Comparison of ENCODE assay signal across 9 cellular contexts in the genomic region with DNA sequence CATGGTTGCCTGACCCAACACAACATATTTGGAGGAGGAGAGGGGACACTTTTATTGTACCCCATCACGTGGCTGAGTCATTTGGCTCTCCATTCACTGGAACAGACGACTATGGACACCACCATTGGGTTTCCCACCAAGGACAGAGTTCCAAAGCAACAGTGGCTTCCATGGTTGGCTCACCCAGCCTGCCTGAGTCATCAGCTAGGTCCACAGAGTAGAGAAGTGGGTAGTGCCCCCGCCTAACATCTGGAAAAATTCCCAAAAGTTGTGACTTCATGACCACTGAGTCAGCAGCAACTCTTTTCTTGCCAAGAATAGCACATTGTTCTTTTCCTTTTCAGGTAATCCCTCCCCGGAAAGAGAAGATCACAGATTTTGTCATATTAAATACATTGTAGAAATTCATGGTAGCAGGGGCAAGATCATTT. TPM values are rescaled to one million over a fixed set of nuclear protein-coding genes. Genes with fewer than 3 reads are reported as not detected.
DNase-seq lines count a peak whose midpoint lies in the region; ATAC-seq, FAIRE-seq and TF ChIP-seq lines count a peak whose summit lies in the region.
"Had no signal": no experiment of that assay in that cellular context is flagged by ENCODE, and none has a peak within 500 bp of the region (broad histone marks: within the 10 kb centered on the region; RNA-seq: fewer than 3 reads in every experiment).

No MANE protein-coding gene starts in this region.

- TF ChIP-seq EP300 in Ishikawa (IDR thresholded peaks at IDR 0.05; ENCODE audit: borderline replicate concordance) = peak; percentile 75; the same call in 1 of the 2 replicates

- peak overlapping the region; percentile 46 for H3K4me3 ChIP-seq in naive thymus-derived CD4-positive, alpha-beta T cell (ENCODE audit: low read length)

- peaks cover 0 to 9% (median 0%) of the 10 kb centered on the region in 3 experiments for H3K36me3 ChIP-seq in naive thymus-derived CD4-positive, alpha-beta T cell (ENCODE audit: control insufficient read depth in 2 of 3, insufficient read depth in 3 of 3, low read length in 3 of 3)

- H3K4me1 Mint-ChIP-seq in naive thymus-derived CD4-positive, alpha-beta T cell = peaks cover 44 to 73% (median 69%) of the 10 kb centered on the region in 7 donors

- H3K4me1 ChIP-seq in naive thymus-derived CD4-positive, alpha-beta T cell (ENCODE audit: control insufficient read depth in 2 of 2, insufficient read depth in 2 of 2, low read length in 2 of 2) = peaks cover 56 to 66% of the 10 kb centered on the region in 2 donors

- no peak for TF ChIP-seq RAD21 in Ishikawa (IDR thresholded peaks at IDR 0.05; ENCODE audit: low read depth)

- FAIRE-seq in GM12892 (lab: Jason Lieb, UNC) = no peak

- peak overlapping the region; percentile 89 to 99 (median 97) for H3K27ac Mint-ChIP-seq in naive thymus-derived CD4-positive, alpha-beta T cell

- no peak for TF ChIP-seq POLR2A in GM12892 (IDR thresholded peaks at IDR 0.05; ENCODE audit: low read depth, low read length)

- no peaks in the 10 kb centered on the region for H3K27me3 Mint-ChIP-seq in naive thymus-derived CD4-positive, alpha-beta T cell

- peak overlapping the region; percentile 89 to 98 (median 93) for H3K4me3 Mint-ChIP-seq in naive thymus-derived CD4-positive, alpha-beta T cell

- POLR2A ChIA-PET in naive thymus-derived CD4-positive, alpha-beta T cell (lab: Charles Lee) = interaction anchor here (0.6 to 10.9 kb wide), 8 partner anchors 8 to 304 kb away, joined by 3 to 224 read pairs (median 4); a partner anchor contains a TSS

- in situ Hi-C loops in ACHN (cut with HindIII; ENCODE audit: low pct_ligation_motif_present, low pct_unique_long_range_greater_than_20kb, low sequenced_read_pairs) = no loop called here

- no peaks in the 10 kb centered on the region for H3K9me3 ChIP-seq in naive thymus-derived CD4-positive, alpha-beta T cell (ENCODE audit: control insufficient read depth in 2 of 3, low read length in 3 of 3)

- H3K9me3 Mint-ChIP-seq in naive thymus-derived CD4-positive, alpha-beta T cell = peaks cover 0 to 2% (median 0%) of the 10 kb centered on the region in 11 donors

- no peak for ATAC-seq in naive thymus-derived CD4-positive, alpha-beta T cell
- ATAC-seq in GM19467 (IDR thresholded peaks at IDR 0.05; ENCODE audit: unreplicated experiment) (no peak), HG03354 (IDR thresholded peaks at IDR 0.05; ENCODE audit: poor library complexity, severe bottlenecking, unreplicated experiment) (no peak)

- no peaks in the 10 kb centered on the region for H3K27me3 ChIP-seq in naive thymus-derived CD4-positive, alpha-beta T cell (ENCODE audit: control insufficient read depth in 2 of 2, insufficient read depth in 2 of 2, low read length in 2 of 2)

- CTCF ChIA-PET in naive thymus-derived CD4-positive, alpha-beta T cell (lab: Charles Lee) = interaction anchor here (1.0 to 2.1 kb wide), 4 partner anchors 8 to 276 kb away, joined by 3 to 10 read pairs (median 4); no protein-coding TSS in a partner anchor

- peak; percentile 66 for DNase-seq in ACHN
- DNase-seq in astrocyte of the hippocampus (ENCODE audit: low read depth, low spot score) = peak; percentile 89
- peak in 2 of 9 donors; percentile 33 to 38 for DNase-seq in naive thymus-derived CD4-positive, alpha-beta T cell
- no peak for DNase-seq in D341Med (ENCODE audit: low spot score)
- no peak for DNase-seq in GM12892 (ENCODE audit: insufficient read length)
- DNase-seq: SHP77 had no signal

- H3K27ac ChIP-seq in naive thymus-derived CD4-positive, alpha-beta T cell (ENCODE audit: low read depth, low read length) = peak overlapping the region; percentile 52

- intact Hi-C loops in naive thymus-derived CD4-positive, alpha-beta T cell (cut with micrococcal nuclease) = loop anchor here in 1 of 2 donors (10.0 kb wide), 2 partner anchors 1061 to 1199 kb away; a partner anchor contains a TSS

- peaks cover 0 to 8% (median under 1%) of the 10 kb centered on the region in 5 donors for H3K36me3 Mint-ChIP-seq in naive thymus-derived CD4-positive, alpha-beta T cell

TF ChIP-seq in Ishikawa, 13 proteins besides CTCF, POLR2A, EP300 and RAD21:
- TF ChIP-seq EGR1 (IDR thresholded peaks at IDR 0.05) = no peak
- 0 out of 2 replicates have a peak, but pooled peaks have one; percentile 2 for TF ChIP-seq CEBPB (IDR thresholded peaks at IDR 0.05)
- TF ChIP-seq, protein P1, sequence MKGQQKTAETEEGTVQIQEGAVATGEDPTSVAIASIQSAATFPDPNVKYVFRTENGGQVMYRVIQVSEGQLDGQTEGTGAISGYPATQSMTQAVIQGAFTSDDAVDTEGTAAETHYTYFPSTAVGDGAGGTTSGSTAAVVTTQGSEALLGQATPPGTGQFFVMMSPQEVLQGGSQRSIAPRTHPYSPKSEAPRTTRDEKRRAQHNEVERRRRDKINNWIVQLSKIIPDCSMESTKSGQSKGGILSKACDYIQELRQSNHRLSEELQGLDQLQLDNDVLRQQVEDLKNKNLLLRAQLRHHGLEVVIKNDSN (IDR thresholded peaks at IDR 0.05) = no peak; the same call in 1 of the 2 replicates
- no peak for TF ChIP-seq ZBTB7A (IDR thresholded peaks at IDR 0.05; ENCODE audit: low read depth)
- TF ChIP-seq YY1 (IDR thresholded peaks at IDR 0.05; ENCODE audit: low read depth) = peak; percentile 70; the same call in 1 of the 2 replicates
- TF ChIP-seq, protein P2, sequence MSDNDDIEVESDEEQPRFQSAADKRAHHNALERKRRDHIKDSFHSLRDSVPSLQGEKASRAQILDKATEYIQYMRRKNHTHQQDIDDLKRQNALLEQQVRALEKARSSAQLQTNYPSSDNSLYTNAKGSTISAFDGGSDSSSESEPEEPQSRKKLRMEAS (IDR thresholded peaks at IDR 0.05) = peak; percentile 39; the same call in 1 of the 2 replicates
- TF ChIP-seq TEAD4 (IDR thresholded peaks at IDR 0.05) = peak; percentile 79
- TF ChIP-seq NFIC (IDR thresholded peaks at IDR 0.05) = peak; percentile 97
- TF ChIP-seq, protein P3, sequence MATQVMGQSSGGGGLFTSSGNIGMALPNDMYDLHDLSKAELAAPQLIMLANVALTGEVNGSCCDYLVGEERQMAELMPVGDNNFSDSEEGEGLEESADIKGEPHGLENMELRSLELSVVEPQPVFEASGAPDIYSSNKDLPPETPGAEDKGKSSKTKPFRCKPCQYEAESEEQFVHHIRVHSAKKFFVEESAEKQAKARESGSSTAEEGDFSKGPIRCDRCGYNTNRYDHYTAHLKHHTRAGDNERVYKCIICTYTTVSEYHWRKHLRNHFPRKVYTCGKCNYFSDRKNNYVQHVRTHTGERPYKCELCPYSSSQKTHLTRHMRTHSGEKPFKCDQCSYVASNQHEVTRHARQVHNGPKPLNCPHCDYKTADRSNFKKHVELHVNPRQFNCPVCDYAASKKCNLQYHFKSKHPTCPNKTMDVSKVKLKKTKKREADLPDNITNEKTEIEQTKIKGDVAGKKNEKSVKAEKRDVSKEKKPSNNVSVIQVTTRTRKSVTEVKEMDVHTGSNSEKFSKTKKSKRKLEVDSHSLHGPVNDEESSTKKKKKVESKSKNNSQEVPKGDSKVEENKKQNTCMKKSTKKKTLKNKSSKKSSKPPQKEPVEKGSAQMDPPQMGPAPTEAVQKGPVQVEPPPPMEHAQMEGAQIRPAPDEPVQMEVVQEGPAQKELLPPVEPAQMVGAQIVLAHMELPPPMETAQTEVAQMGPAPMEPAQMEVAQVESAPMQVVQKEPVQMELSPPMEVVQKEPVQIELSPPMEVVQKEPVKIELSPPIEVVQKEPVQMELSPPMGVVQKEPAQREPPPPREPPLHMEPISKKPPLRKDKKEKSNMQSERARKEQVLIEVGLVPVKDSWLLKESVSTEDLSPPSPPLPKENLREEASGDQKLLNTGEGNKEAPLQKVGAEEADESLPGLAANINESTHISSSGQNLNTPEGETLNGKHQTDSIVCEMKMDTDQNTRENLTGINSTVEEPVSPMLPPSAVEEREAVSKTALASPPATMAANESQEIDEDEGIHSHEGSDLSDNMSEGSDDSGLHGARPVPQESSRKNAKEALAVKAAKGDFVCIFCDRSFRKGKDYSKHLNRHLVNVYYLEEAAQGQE (IDR thresholded peaks at IDR 0.05; ENCODE audit: low read depth) = peak; percentile 60
- peak; percentile 88 for TF ChIP-seq TCF12 (IDR thresholded peaks at IDR 0.05; ENCODE audit: low read depth)
- no peak for TF ChIP-seq TAF1 (IDR thresholded peaks at IDR 0.05; ENCODE audit: low read depth)
- peak; percentile 37; the same call in 1 of the 2 replicates for TF ChIP-seq FOXM1 (IDR thresholded peaks at IDR 0.05; ENCODE audit: borderline replicate concordance, low read depth)
- TF ChIP-seq CREB1 (IDR thresholded peaks at IDR 0.05; ENCODE audit: low read depth) = 0 out of 2 replicates have a peak, but pooled peaks have one; percentile 46

RNA-seq across cellular contexts. Expression of a gene that starts 3.0 kb away (rescaled TPM):
- total RNA-seq in naive thymus-derived CD4-positive, alpha-beta T cell = 100 to 1,000 TPM in 4 of 5 experiments, 10 to 100 TPM in 1; 76.1 to 160 (median 150) TPM
- 100 to 1,000 TPM; 299 to 329 TPM for polyA plus RNA-seq in naive thymus-derived CD4-positive, alpha-beta T cell
- 40.2 TPM for polyA plus RNA-seq in GM12892 (2012; ENCODE audit: missing spikeins)

RNA-seq across cellular contexts. Expression of a gene that starts 37.6 kb away (rescaled TPM):
- under 1 TPM in 1 of 5 experiments, not detected in 4; 0.56 TPM for total RNA-seq in naive thymus-derived CD4-positive, alpha-beta T cell
- not detected for polyA plus RNA-seq in naive thymus-derived CD4-positive, alpha-beta T cell
- polyA plus RNA-seq in GM12892 (2012; ENCODE audit: missing spikeins) = 0.40 TPM

Comparison
In these comparisons a context has a peak if more than half of its experiments do, and no peak if none do; other contexts are left out.
1. DNase-seq: peak in ACHN (single experiment) and astrocyte of the hippocampus (single experiment); none in D341Med (single experiment) and GM12892 (single experiment).